Comparison of ENCODE assay signal across 1 cellular context in the genomic region with DNA sequence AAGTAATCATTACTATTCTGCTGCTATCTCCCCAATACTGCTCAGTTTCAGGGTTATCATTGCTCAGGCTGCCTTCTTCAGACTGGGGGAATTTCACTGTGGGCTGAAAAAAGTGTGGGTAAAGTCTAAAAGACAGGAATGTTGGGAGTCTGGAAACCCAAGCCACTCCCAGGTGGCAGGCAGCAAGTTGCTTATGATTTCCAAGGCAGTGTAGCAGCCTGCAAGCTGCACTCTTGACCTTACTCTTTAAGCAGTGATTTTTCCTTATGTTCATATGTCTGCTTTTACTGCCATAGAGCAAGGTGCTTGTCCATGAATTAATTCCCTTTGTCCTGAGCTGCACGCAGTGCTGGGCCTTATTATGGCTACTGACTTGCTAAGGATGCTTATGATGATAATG.
TF ChIP-seq lines count a peak whose summit lies in the region.

No MANE protein-coding gene starts in this region.

TF ChIP-seq in neural cell, 6 proteins besides CTCF, POLR2A, EP300 and RAD21 (continued from another document):
- TF ChIP-seq, protein P1, sequence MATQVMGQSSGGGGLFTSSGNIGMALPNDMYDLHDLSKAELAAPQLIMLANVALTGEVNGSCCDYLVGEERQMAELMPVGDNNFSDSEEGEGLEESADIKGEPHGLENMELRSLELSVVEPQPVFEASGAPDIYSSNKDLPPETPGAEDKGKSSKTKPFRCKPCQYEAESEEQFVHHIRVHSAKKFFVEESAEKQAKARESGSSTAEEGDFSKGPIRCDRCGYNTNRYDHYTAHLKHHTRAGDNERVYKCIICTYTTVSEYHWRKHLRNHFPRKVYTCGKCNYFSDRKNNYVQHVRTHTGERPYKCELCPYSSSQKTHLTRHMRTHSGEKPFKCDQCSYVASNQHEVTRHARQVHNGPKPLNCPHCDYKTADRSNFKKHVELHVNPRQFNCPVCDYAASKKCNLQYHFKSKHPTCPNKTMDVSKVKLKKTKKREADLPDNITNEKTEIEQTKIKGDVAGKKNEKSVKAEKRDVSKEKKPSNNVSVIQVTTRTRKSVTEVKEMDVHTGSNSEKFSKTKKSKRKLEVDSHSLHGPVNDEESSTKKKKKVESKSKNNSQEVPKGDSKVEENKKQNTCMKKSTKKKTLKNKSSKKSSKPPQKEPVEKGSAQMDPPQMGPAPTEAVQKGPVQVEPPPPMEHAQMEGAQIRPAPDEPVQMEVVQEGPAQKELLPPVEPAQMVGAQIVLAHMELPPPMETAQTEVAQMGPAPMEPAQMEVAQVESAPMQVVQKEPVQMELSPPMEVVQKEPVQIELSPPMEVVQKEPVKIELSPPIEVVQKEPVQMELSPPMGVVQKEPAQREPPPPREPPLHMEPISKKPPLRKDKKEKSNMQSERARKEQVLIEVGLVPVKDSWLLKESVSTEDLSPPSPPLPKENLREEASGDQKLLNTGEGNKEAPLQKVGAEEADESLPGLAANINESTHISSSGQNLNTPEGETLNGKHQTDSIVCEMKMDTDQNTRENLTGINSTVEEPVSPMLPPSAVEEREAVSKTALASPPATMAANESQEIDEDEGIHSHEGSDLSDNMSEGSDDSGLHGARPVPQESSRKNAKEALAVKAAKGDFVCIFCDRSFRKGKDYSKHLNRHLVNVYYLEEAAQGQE (IDR thresholded peaks at IDR 0.05; ENCODE audit: borderline replicate concordance), result no peak
TF ChIP-seq in neural cell: peak in this region for 0.
